ENCODE assay signal across 7 cellular contexts in the genomic region with DNA sequence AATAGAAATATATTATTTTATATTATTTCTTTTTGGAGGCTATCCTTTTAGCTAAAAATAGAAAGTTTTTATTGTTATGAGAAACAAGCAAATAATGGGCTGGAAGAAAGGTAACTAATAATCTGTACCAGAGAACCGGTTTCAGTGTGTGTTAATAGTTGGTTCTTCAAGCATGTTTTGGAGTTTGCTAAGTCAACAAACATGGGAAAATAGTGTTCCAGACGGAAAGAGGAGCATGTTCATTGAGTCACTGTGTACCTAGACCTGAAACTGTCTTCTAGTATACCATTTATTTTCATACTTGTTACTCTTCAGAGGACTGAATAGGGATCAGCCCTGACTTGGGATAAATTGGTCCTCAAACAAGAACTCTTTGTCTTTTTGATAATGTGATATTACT.
"Had no signal": no experiment of that assay in that cellular context is flagged by ENCODE, and none has a peak within 500 bp of the region (broad histone marks: within the 10 kb centered on the region; RNA-seq: fewer than 3 reads in every experiment).

No MANE protein-coding gene starts in this region.

- ATAC-seq: HepG2 had no signal

- DNase-seq: GM23248, GOT3, H7, KBM-7 had no signal

- H3K27ac ChIP-seq: GM23248, HL-60 had no signal

- H3K4me3 ChIP-seq: GM23248, HAP-1 had no signal
